8 cellular contexts compared by ENCODE assay signal in the genomic region with DNA sequence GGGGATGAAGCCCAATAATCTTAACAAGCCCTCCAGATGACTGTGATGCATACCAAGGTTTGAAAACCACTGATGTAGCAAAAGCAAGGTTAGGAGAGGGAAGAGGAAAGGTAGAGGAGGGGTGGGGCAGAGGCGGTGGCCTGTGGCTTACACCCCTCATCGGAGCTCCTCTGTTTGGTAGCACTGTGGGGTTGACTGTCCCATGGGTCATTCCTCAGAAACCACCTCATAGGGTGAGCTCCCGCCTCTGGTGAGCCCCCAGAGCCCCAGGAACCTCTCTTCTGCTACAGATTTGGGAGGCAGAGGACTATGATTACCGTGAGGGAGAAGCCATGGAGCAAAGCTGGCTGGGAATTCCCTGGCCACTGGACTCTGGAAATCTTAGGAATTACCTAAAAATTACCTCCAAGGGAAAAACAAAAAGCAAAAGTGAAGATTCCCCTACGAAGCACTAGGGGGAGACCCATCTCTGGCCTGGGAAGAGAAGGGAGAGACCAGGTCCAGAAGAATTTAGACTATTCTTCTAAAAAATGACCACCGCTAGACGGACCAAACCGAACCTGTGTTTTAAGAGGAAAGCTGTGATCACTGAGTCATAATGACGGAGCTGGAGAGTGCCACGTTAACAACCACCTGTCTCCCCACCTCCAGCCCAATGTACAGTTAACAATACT. TPM values are rescaled to one million over a fixed set of nuclear protein-coding genes. Genes with fewer than 3 reads are reported as not detected.
A peak's percentile ranks its signal among the peaks of the same experiment; 100 is the strongest.
DNase-seq lines count a peak whose midpoint lies in the region; ATAC-seq and TF ChIP-seq lines count a peak whose summit lies in the region.

No MANE protein-coding gene starts in this region.

- no peak for TF ChIP-seq POLR2A in GM18505 (IDR thresholded peaks at IDR 0.05; ENCODE audit: borderline replicate concordance, extremely low read depth, insufficient read depth, insufficient read length)

- no peak for ATAC-seq in activated T-cell treated with anti-CD3 and anti-CD28 coated beads, Interleukin-2, amount 50 U/mL, for 72 hours (replicated peaks in 1 of 2)
- no peak for ATAC-seq in GM18505 (IDR thresholded peaks at IDR 0.05; ENCODE audit: unreplicated experiment)

- H3K27ac Mint-ChIP-seq in activated T-cell treated with anti-CD3 and anti-CD28 coated beads, Interleukin-2, amount 50 U/mL, for 72 hours: peak overlapping the region; percentile 78

- TF ChIP-seq CTCF in GM10266 (IDR thresholded peaks at IDR 0.05; ENCODE audit: control insufficient read depth, insufficient read depth, low read depth, missing control alignments): peak; percentile 47

- no peaks in the 10 kb centered on the region for H3K9me3 Mint-ChIP-seq in activated T-cell treated with anti-CD3 and anti-CD28 coated beads, Interleukin-2, amount 50 U/mL, for 72 hours

- peaks cover 29% of the 10 kb centered on the region for H3K27me3 Mint-ChIP-seq in activated T-cell treated with anti-CD3 and anti-CD28 coated beads, Interleukin-2, amount 50 U/mL, for 72 hours (ENCODE audit: low read depth)

- DNase-seq in ACHN (peak; percentile 43), GM10266 (ENCODE audit: extremely low spot score) (peak; percentile 37), inferior parietal cortex (ENCODE audit: extremely low spot score) (peak; percentile 33), GF-D8 (lab: John Stamatoyannopoulos, UW) (no peak), HPDE6-E6E7 (ENCODE audit: extremely low spot score) (no peak)
- no peak for DNase-seq in activated T-cell treated with anti-CD3 and anti-CD28 coated beads, Interleukin-2, amount 50 U/mL, for 72 hours
- no peak for DNase-seq in activated CD4-positive, alpha-beta T cell treated with anti-CD3 and anti-CD28 coated beads, Interleukin-2, amount 50 U/mL, for 48 hours

- no peaks in the 10 kb centered on the region for H3K36me3 Mint-ChIP-seq in activated T-cell treated with anti-CD3 and anti-CD28 coated beads, Interleukin-2, amount 50 U/mL, for 72 hours (ENCODE audit: insufficient read depth in 2 of 2)

- H3K4me3 Mint-ChIP-seq in activated T-cell treated with anti-CD3 and anti-CD28 coated beads, Interleukin-2, amount 50 U/mL, for 72 hours: peak overlapping the region; percentile 82 to 83

- in situ Hi-C loops in ACHN (cut with HindIII; ENCODE audit: low pct_ligation_motif_present, low pct_unique_long_range_greater_than_20kb, low sequenced_read_pairs): no loop called here

- H3K4me1 Mint-ChIP-seq in activated T-cell treated with anti-CD3 and anti-CD28 coated beads, Interleukin-2, amount 50 U/mL, for 72 hours (ENCODE audit: low read depth): peaks cover 50% of the 10 kb centered on the region

RNA-seq across cellular contexts. Expression of a gene that starts 1.5 kb away (rescaled TPM):
- 100 to 1,000 TPM; 227 to 240 TPM for total RNA-seq in activated T-cell treated with anti-CD3 and anti-CD28 coated beads, Interleukin-2, amount 50 U/mL, for 72 hours

RNA-seq across cellular contexts. Expression of a gene that starts 35.6 kb away (rescaled TPM):
- total RNA-seq in activated T-cell treated with anti-CD3 and anti-CD28 coated beads, Interleukin-2, amount 50 U/mL, for 72 hours: 10 to 100 TPM; 21.0 to 21.1 TPM

Comparison
In these comparisons a context has a peak if more than half of its experiments do, and no peak if none do; other contexts are left out.
1. DNase-seq: peak in ACHN (single experiment), GM10266 (single experiment) and inferior parietal cortex (single experiment); none in activated T-cell treated with anti-CD3 and anti-CD28 coated beads, Interleukin-2, amount 50 U/mL, for 72 hours (0 of 2), GF-D8 (single experiment), HPDE6-E6E7 (single experiment) and activated CD4-positive, alpha-beta T cell treated with anti-CD3 and anti-CD28 coated beads, Interleukin-2, amount 50 U/mL, for 48 hours (0 of 2).